Comparison of ENCODE assay signal across 9 cellular contexts in genomic region chr15:40122239-40122638, GRCh38.
"Had no signal": no experiment of that assay in that cellular context is flagged by ENCODE, and none has a peak within 500 bp of the region (broad histone marks: within the 10 kb centered on the region; RNA-seq: fewer than 3 reads in every experiment).

No MANE protein-coding gene starts in this region.

- H3K4me1 ChIP-seq: transverse colon had no signal

- H3K27me3 ChIP-seq: transverse colon had no signal

- H3K9me3 ChIP-seq: transverse colon had no signal

- H3K27ac Mint-ChIP-seq: activated CD4-positive, alpha-beta memory T cell treated with anti-CD3 and anti-CD28 coated beads, Interleukin-2, amount 10 ng/mL, durations not matched to agents 7 days and 5 days; activated naive CD8-positive, alpha-beta T cell treated with anti-CD3 and anti-CD28 coated beads, Interleukin-2, amount 10 ng/mL, durations not matched to agents 7 days and 5 days; stimulated activated memory B cell treated with anti-CD40 and anti-IgM and Interleukin-4, amounts not matched to agents 10 μg/mL and 1 μg/mL and 100 μg/mL, for 72 hours had no signal

- H3K36me3 ChIP-seq: transverse colon had no signal

- H3K9ac ChIP-seq: parathyroid adenoma had no signal

- H3K79me2 ChIP-seq: parathyroid adenoma had no signal

- H3K4me1 Mint-ChIP-seq: stimulated activated memory B cell treated with anti-CD40 and anti-IgM and Interleukin-4, amounts not matched to agents 10 μg/mL and 1 μg/mL and 100 μg/mL, for 72 hours had no signal

- H3K27me3 Mint-ChIP-seq: stimulated activated memory B cell treated with anti-CD40 and anti-IgM and Interleukin-4, amounts not matched to agents 10 μg/mL and 1 μg/mL and 100 μg/mL, for 72 hours had no signal

- H3K9me3 Mint-ChIP-seq: activated CD4-positive, alpha-beta memory T cell treated with anti-CD3 and anti-CD28 coated beads, Interleukin-2, amount 10 ng/mL, durations not matched to agents 7 days and 5 days; activated naive CD8-positive, alpha-beta T cell treated with anti-CD3 and anti-CD28 coated beads, Interleukin-2, amount 10 ng/mL, durations not matched to agents 7 days and 5 days; stimulated activated memory B cell treated with anti-CD40 and anti-IgM and Interleukin-4, amounts not matched to agents 10 μg/mL and 1 μg/mL and 100 μg/mL, for 72 hours had no signal

- DNase-seq: activated CD4-positive, alpha-beta T cell treated with anti-CD3 and anti-CD28 coated beads for 1 hour; activated CD8-positive, alpha-beta memory T cell treated with anti-CD3 and anti-CD28 coated beads, Interleukin-2, amount 50 U/mL, for 4 hours; activated naive CD8-positive, alpha-beta T cell treated with anti-CD3 and anti-CD28 coated beads, Interleukin-2, amount 10 ng/mL, durations not matched to agents 7 days and 5 days; retina; small intestine; transverse colon had no signal

- H2AFZ ChIP-seq: parathyroid adenoma had no signal

- ATAC-seq: stimulated activated memory B cell treated with anti-CD40 and anti-IgM and Interleukin-4, amounts not matched to agents 10 μg/mL and 1 μg/mL and 100 μg/mL, for 72 hours had no signal

- H3K4me3 Mint-ChIP-seq: activated CD4-positive, alpha-beta memory T cell treated with anti-CD3 and anti-CD28 coated beads, Interleukin-2, amount 10 ng/mL, durations not matched to agents 7 days and 5 days; activated naive CD8-positive, alpha-beta T cell treated with anti-CD3 and anti-CD28 coated beads, Interleukin-2, amount 10 ng/mL, durations not matched to agents 7 days and 5 days; stimulated activated memory B cell treated with anti-CD40 and anti-IgM and Interleukin-4, amounts not matched to agents 10 μg/mL and 1 μg/mL and 100 μg/mL, for 72 hours had no signal

- H3K27ac ChIP-seq: parathyroid adenoma, transverse colon had no signal

- H3K36me3 Mint-ChIP-seq: activated naive CD8-positive, alpha-beta T cell treated with anti-CD3 and anti-CD28 coated beads, Interleukin-2, amount 10 ng/mL, durations not matched to agents 7 days and 5 days; stimulated activated memory B cell treated with anti-CD40 and anti-IgM and Interleukin-4, amounts not matched to agents 10 μg/mL and 1 μg/mL and 100 μg/mL, for 72 hours had no signal

- H3K4me3 ChIP-seq: transverse colon had no signal

- FAIRE-seq: small intestine had no signal
